Comparison of ENCODE assay signal across 8 cellular contexts in genomic region chr12:76879710-76880025, GRCh38. TPM values are rescaled to one million over a fixed set of nuclear protein-coding genes. Genes with fewer than 3 reads are reported as not detected.
A peak's percentile ranks its signal among the peaks of the same experiment; 100 is the strongest.
DNase-seq lines count a peak whose midpoint lies in the region; ATAC-seq, FAIRE-seq and TF ChIP-seq lines count a peak whose summit lies in the region.

No MANE protein-coding gene starts in this region.

- H3K9ac ChIP-seq in kidney (ENCODE audit: low read length in 2 of 2), result peak overlapping the region; percentile 26 to 72

- intact Hi-C loops in kidney (cut with DNase I) (no loop called here), thyroid gland (cut with DNase I) (no loop called here)

- H3K4me3 ChIP-seq in kidney (ENCODE audit: low read length in 2 of 2), result peak overlapping the region; percentile 78 to 82
- peak overlapping the region in 1 of 3 donors; percentile 93 for H3K4me3 ChIP-seq in thyroid gland (replicated peaks in 1 of 3)

- no peak for TF ChIP-seq POLR2A in thyroid gland (IDR thresholded peaks at IDR 0.05)

- peaks cover 69% of the 10 kb centered on the region for H3K27me3 Mint-ChIP-seq in activated CD8-positive, alpha-beta memory T cell treated with anti-CD3 and anti-CD28 coated beads, Interleukin-2, amount 10 ng/mL, durations not matched to agents 7 days and 5 days

- peaks cover 11% of the 10 kb centered on the region for H3K4me1 Mint-ChIP-seq in activated CD8-positive, alpha-beta memory T cell treated with anti-CD3 and anti-CD28 coated beads, Interleukin-2, amount 10 ng/mL, durations not matched to agents 7 days and 5 days

- H3K4me1 ChIP-seq in kidney (ENCODE audit: control insufficient read depth in 1 of 2, insufficient read depth in 1 of 2, low read depth in 1 of 2, low read length in 2 of 2), result peaks cover 0 to 3% of the 10 kb centered on the region in 2 donors
- peaks cover 12 to 15% of the 10 kb centered on the region in 2 donors for H3K4me1 ChIP-seq in thyroid gland

- ATAC-seq in activated CD8-positive, alpha-beta memory T cell treated with anti-CD3 and anti-CD28 coated beads, Interleukin-2, amount 10 ng/mL, durations not matched to agents 7 days and 5 days, result no peak

- no peaks in the 10 kb centered on the region for H3K9me3 Mint-ChIP-seq in activated CD8-positive, alpha-beta memory T cell treated with anti-CD3 and anti-CD28 coated beads, Interleukin-2, amount 10 ng/mL, durations not matched to agents 7 days and 5 days (ENCODE audit: low read depth)

- TF ChIP-seq CTCF in kidney (IDR thresholded peaks at IDR 0.05; ENCODE audit: borderline replicate concordance, extremely low read depth, insufficient read depth), result no peak
- no peak for TF ChIP-seq CTCF in thyroid gland (IDR thresholded peaks at IDR 0.05)

- no peaks in the 10 kb centered on the region for H3K9me3 ChIP-seq in kidney (ENCODE audit: control insufficient read depth in 1 of 2, low read length in 2 of 2)
- no peaks in the 10 kb centered on the region for H3K9me3 ChIP-seq in thyroid gland

- DNase-seq in activated CD8-positive, alpha-beta memory T cell treated with anti-CD3 and anti-CD28 coated beads, Interleukin-2, amount 10 ng/mL, durations not matched to agents 7 days and 5 days, result no peak
- DNase-seq in activated CD8-positive, alpha-beta memory T cell treated with anti-CD3 and anti-CD28 coated beads, Interleukin-2, amount 50 U/mL, for 4 hours, result no peak
- no peak for DNase-seq in kidney
- DNase-seq in thyroid gland, result peak in 1 of 2 donors; percentile 27
- DNase-seq in NCI-H1436 (lab: John Stamatoyannopoulos, UW), result no peak
- no peak for DNase-seq in DMS153 (lab: John Stamatoyannopoulos, UW)
- DNase-seq in GM19240 (ENCODE audit: insufficient read length, low spot score), result no peak

- no peaks in the 10 kb centered on the region for H3K36me3 ChIP-seq in kidney (ENCODE audit: control insufficient read depth in 1 of 2, insufficient read depth in 2 of 2, low read length in 2 of 2)
- no peaks in the 10 kb centered on the region for H3K36me3 ChIP-seq in thyroid gland

- peak overlapping the region; percentile 67 for H3K4me3 Mint-ChIP-seq in activated CD8-positive, alpha-beta memory T cell treated with anti-CD3 and anti-CD28 coated beads, Interleukin-2, amount 10 ng/mL, durations not matched to agents 7 days and 5 days

- WGBS in adipose tissue, 3 donors, result 32 to 51% (median 35%) methylated on average over 6 of the region's 6 CpGs
- 56 to 71% methylated on average over 6 of the region's 6 CpGs for WGBS in thyroid gland, 2 donors

- no peaks in the 10 kb centered on the region for H3K36me3 Mint-ChIP-seq in activated CD8-positive, alpha-beta memory T cell treated with anti-CD3 and anti-CD28 coated beads, Interleukin-2, amount 10 ng/mL, durations not matched to agents 7 days and 5 days

- H3K27ac Mint-ChIP-seq in activated CD8-positive, alpha-beta memory T cell treated with anti-CD3 and anti-CD28 coated beads, Interleukin-2, amount 10 ng/mL, durations not matched to agents 7 days and 5 days, result no peak overlapping the region

- CTCF ChIA-PET in activated CD8-positive, alpha-beta memory T cell treated with anti-CD3 and anti-CD28 coated beads, Interleukin-2, amount 10 ng/mL, durations not matched to agents 7 days and 5 days (lab: Charles Lee), result no interaction called here

- FAIRE-seq in kidney (lab: Jason Lieb, UNC), result no peak

- H3K27me3 ChIP-seq in thyroid gland, result no peaks in the 10 kb centered on the region

- H3K27ac ChIP-seq in adipose tissue (ENCODE audit: low read depth, low read length) (peak overlapping the region; percentile 40), kidney (ENCODE audit: low read depth in 2 of 2, low read length in 2 of 2) (peak overlapping the region; percentile 83 to 94), thyroid gland (peak overlapping the region; percentile 84 to 91 (median 85))

RNA-seq across cellular contexts. Expression of gene CSRP2, which starts 0.8 kb away (rescaled TPM):
- total RNA-seq in activated CD8-positive, alpha-beta memory T cell treated with anti-CD3 and anti-CD28 coated beads, Interleukin-2, amount 10 ng/mL, durations not matched to agents 7 days and 5 days, result 1 to 10 TPM in 1 of 2 experiments, not detected in 1; 1.2 TPM
- polyA plus RNA-seq in adipose tissue (10 to 100 TPM; 10.8 to 52.7 (median 38.5) TPM), kidney (ENCODE audit: insufficient read depth, low read depth, low replicate concordance) (189 TPM)
- total RNA-seq in kidney (40.8 TPM), thyroid gland (10 to 100 TPM; 42.1 to 65.1 (median 49.4) TPM)

Comparison
In these comparisons a context has a peak if more than half of its experiments do, and no peak if none do; other contexts are left out.
1. RNA of gene CSRP2, which starts 0.8 kb away (total RNA-seq): 42.1 to 65.1 TPM in thyroid gland and 40.8 TPM in kidney (single experiment); 1.2 TPM in activated CD8-positive, alpha-beta memory T cell treated with anti-CD3 and anti-CD28 coated beads, Interleukin-2, amount 10 ng/mL, durations not matched to agents 7 days and 5 days; every median in the first group is over 10 times any median in the second.
2. Peak in every context shown above with its lines, with median percentiles within 50 percentile points of each other: H3K27ac ChIP-seq.